ENCODE assay signal across 1 cellular context in the genomic region with DNA sequence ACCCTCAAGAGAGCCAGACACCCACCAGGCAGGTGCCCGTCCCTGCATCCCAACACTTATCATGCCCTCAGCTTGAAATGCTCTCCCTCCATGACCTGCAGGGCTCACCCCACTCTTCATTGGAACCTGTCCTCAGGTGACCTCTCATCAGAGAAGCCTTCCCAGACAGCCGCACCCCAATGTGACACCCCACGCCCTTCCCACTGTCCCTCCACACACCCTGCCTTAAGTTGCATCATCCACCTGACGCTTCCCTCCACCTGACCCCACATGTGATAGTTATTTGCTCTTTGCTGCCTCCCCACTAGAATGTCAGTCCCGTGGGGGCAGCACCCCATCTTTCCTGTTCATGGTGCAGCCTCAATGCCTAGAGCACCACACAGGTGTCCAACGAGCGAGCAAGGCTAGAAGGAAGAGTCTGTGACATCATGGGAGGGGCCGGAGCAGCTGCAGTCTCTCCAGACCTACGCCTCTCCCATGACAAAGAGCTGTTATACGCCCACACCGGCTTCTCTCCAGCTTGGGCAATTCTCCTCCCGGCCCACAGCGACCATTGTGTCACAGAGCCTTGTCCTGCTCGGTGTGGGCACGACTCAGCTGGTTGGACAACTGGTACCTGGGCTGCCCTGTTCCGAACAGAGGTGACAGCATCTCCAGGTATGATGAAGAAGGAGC.
TF ChIP-seq lines count a peak whose summit lies in the region.

No MANE protein-coding gene starts in this region.

TF ChIP-seq in GM23338, 12 proteins besides CTCF, POLR2A, EP300 and RAD21 (continued from another document):
- TF ChIP-seq, protein P1, sequence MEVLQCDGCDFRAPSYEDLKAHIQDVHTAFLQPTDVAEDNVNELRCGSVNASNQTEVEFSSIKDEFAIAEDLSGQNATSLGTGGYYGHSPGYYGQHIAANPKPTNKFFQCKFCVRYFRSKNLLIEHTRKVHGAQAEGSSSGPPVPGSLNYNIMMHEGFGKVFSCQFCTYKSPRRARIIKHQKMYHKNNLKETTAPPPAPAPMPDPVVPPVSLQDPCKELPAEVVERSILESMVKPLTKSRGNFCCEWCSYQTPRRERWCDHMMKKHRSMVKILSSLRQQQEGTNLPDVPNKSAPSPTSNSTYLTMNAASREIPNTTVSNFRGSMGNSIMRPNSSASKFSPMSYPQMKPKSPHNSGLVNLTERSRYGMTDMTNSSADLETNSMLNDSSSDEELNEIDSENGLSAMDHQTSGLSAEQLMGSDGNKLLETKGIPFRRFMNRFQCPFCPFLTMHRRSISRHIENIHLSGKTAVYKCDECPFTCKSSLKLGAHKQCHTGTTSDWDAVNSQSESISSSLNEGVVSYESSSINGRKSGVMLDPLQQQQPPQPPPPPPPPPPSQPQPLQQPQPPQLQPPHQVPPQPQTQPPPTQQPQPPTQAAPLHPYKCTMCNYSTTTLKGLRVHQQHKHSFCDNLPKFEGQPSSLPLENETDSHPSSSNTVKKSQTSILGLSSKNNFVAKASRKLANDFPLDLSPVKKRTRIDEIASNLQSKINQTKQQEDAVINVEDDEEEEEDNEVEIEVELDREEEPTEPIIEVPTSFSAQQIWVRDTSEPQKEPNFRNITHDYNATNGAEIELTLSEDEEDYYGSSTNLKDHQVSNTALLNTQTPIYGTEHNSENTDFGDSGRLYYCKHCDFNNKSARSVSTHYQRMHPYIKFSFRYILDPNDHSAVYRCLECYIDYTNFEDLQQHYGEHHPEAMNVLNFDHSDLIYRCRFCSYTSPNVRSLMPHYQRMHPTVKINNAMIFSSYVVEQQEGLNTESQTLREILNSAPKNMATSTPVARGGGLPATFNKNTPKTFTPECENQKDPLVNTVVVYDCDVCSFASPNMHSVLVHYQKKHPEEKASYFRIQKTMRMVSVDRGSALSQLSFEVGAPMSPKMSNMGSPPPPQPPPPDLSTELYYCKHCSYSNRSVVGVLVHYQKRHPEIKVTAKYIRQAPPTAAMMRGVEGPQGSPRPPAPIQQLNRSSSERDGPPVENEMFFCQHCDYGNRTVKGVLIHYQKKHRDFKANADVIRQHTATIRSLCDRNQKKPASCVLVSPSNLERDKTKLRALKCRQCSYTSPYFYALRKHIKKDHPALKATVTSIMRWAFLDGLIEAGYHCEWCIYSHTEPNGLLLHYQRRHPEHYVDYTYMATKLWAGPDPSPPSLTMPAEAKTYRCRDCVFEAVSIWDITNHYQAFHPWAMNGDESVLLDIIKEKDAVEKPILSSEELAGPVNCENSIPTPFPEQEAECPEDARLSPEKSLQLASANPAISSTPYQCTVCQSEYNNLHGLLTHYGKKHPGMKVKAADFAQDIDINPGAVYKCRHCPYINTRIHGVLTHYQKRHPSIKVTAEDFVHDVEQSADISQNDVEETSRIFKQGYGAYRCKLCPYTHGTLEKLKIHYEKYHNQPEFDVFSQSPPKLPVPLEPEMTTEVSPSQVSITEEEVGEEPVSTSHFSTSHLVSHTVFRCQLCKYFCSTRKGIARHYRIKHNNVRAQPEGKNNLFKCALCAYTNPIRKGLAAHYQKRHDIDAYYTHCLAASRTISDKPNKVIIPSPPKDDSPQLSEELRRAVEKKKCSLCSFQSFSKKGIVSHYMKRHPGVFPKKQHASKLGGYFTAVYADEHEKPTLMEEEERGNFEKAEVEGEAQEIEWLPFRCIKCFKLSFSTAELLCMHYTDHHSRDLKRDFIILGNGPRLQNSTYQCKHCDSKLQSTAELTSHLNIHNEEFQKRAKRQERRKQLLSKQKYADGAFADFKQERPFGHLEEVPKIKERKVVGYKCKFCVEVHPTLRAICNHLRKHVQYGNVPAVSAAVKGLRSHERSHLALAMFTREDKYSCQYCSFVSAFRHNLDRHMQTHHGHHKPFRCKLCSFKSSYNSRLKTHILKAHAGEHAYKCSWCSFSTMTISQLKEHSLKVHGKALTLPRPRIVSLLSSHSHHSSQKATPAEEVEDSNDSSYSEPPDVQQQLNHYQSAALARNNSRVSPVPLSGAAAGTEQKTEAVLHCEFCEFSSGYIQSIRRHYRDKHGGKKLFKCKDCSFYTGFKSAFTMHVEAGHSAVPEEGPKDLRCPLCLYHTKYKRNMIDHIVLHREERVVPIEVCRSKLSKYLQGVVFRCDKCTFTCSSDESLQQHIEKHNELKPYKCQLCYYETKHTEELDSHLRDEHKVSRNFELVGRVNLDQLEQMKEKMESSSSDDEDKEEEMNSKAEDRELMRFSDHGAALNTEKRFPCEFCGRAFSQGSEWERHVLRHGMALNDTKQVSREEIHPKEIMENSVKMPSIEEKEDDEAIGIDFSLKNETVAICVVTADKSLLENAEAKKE (CRISPR knock-in tag; IDR thresholded peaks at IDR 0.05) = no peak
- no peak for TF ChIP-seq REST (IDR thresholded peaks at IDR 0.05; ENCODE audit: unreplicated experiment)
- no peak for TF ChIP-seq STAT1 (IDR thresholded peaks at IDR 0.05; ENCODE audit: unreplicated experiment)
- TF ChIP-seq, protein P2, sequence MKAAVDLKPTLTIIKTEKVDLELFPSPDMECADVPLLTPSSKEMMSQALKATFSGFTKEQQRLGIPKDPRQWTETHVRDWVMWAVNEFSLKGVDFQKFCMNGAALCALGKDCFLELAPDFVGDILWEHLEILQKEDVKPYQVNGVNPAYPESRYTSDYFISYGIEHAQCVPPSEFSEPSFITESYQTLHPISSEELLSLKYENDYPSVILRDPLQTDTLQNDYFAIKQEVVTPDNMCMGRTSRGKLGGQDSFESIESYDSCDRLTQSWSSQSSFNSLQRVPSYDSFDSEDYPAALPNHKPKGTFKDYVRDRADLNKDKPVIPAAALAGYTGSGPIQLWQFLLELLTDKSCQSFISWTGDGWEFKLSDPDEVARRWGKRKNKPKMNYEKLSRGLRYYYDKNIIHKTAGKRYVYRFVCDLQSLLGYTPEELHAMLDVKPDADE (IDR thresholded peaks at IDR 0.05) = no peak
- no peak for TF ChIP-seq ZNF331 (CRISPR knock-in tag; IDR thresholded peaks at IDR 0.05; ENCODE audit: low read depth)
- TF ChIP-seq NANOG (IDR thresholded peaks at IDR 0.05; ENCODE audit: borderline replicate concordance) = no peak
TF ChIP-seq in GM23338: peak in this region for 0.
